Comparison of ENCODE assay signal across 14 cellular contexts in genomic region chr3:184981071-184981470, GRCh38.
"Had no signal": no experiment of that assay in that cellular context is flagged by ENCODE, and none has a peak within 500 bp of the region (broad histone marks: within the 10 kb centered on the region; RNA-seq: fewer than 3 reads in every experiment).

No MANE protein-coding gene starts in this region.

- H3K27ac ChIP-seq: breast epithelium, esophagus squamous epithelium, left lung, skin epidermis, stomach, thoracic aorta had no signal

- H3K27ac Mint-ChIP-seq: activated CD8-positive, alpha-beta memory T cell treated with anti-CD3 and anti-CD28 coated beads, Interleukin-2, amount 10 ng/mL, durations not matched to agents 7 days and 5 days; activated naive CD8-positive, alpha-beta T cell treated with anti-CD3 and anti-CD28 coated beads, Interleukin-2, amount 10 ng/mL, durations not matched to agents 7 days and 5 days; memory B cell; nephron progenitor cell had no signal

- FAIRE-seq: urothelium cell line had no signal

- ATAC-seq: activated CD8-positive, alpha-beta memory T cell treated with anti-CD3 and anti-CD28 coated beads, Interleukin-2, amount 10 ng/mL, durations not matched to agents 7 days and 5 days; activated T-cell treated with anti-CD3 and anti-CD28 coated beads, Interleukin-2, amount 50 U/mL, for 4 hours; left lung had no signal

- H3K9me3 ChIP-seq: breast epithelium, esophagus squamous epithelium, left lung, stomach, thoracic aorta had no signal

- H3K4me1 Mint-ChIP-seq: activated CD8-positive, alpha-beta memory T cell treated with anti-CD3 and anti-CD28 coated beads, Interleukin-2, amount 10 ng/mL, durations not matched to agents 7 days and 5 days; activated naive CD8-positive, alpha-beta T cell treated with anti-CD3 and anti-CD28 coated beads, Interleukin-2, amount 10 ng/mL, durations not matched to agents 7 days and 5 days; memory B cell had no signal

- DNase-seq: activated CD8-positive, alpha-beta memory T cell treated with anti-CD3 and anti-CD28 coated beads, Interleukin-2, amount 10 ng/mL, durations not matched to agents 7 days and 5 days; activated naive CD8-positive, alpha-beta T cell treated with anti-CD3 and anti-CD28 coated beads, Interleukin-2, amount 10 ng/mL, durations not matched to agents 7 days and 5 days; activated T-cell treated with anti-CD3 and anti-CD28 coated beads, Interleukin-2, amount 50 U/mL, for 4 hours; anterior cingulate cortex; esophagus squamous epithelium; foreskin fibroblast; left lung; nephron progenitor cell; stomach had no signal

- H3K36me3 ChIP-seq: breast epithelium had no signal

- H3K4me3 ChIP-seq: breast epithelium, esophagus squamous epithelium, left lung, skin epidermis, stomach, thoracic aorta had no signal

- H3K27me3 ChIP-seq: breast epithelium, esophagus squamous epithelium, left lung, stomach had no signal

- H3K4me3 Mint-ChIP-seq: activated CD8-positive, alpha-beta memory T cell treated with anti-CD3 and anti-CD28 coated beads, Interleukin-2, amount 10 ng/mL, durations not matched to agents 7 days and 5 days; activated naive CD8-positive, alpha-beta T cell treated with anti-CD3 and anti-CD28 coated beads, Interleukin-2, amount 10 ng/mL, durations not matched to agents 7 days and 5 days; activated T-cell treated with anti-CD3 and anti-CD28 coated beads, Interleukin-2, amount 50 U/mL, for 4 hours; memory B cell; nephron progenitor cell had no signal

- H3K4me1 ChIP-seq: breast epithelium, esophagus squamous epithelium, left lung, stomach had no signal

- H3K27me3 Mint-ChIP-seq: activated CD8-positive, alpha-beta memory T cell treated with anti-CD3 and anti-CD28 coated beads, Interleukin-2, amount 10 ng/mL, durations not matched to agents 7 days and 5 days; activated naive CD8-positive, alpha-beta T cell treated with anti-CD3 and anti-CD28 coated beads, Interleukin-2, amount 10 ng/mL, durations not matched to agents 7 days and 5 days; memory B cell had no signal
